ENCODE assay signal across 33 cellular contexts in genomic region chr20:59708326-59708725, GRCh38.
"Had no signal": no experiment of that assay in that cellular context is flagged by ENCODE, and none has a peak within 500 bp of the region (broad histone marks: within the 10 kb centered on the region; RNA-seq: fewer than 3 reads in every experiment).

No MANE protein-coding gene starts in this region.

- ATAC-seq: activated CD8-positive, alpha-beta T cell treated with anti-CD3 and anti-CD28 coated beads for 36 hours; activated T-cell treated with anti-CD3 and anti-CD28 coated beads, Interleukin-2, amount 50 U/mL, for 72 hours; activated T-helper 17 cell treated with anti-CD3 and anti-CD28 coated beads, Interleukin-2, amount 50 U/mL, for 72 hours; body of pancreas had no signal

- H2AFZ ChIP-seq: PC-9 had no signal

- H3K36me3 ChIP-seq: ascending aorta, breast epithelium, MG63, SJCRH30 had no signal

- H3K36me3 Mint-ChIP-seq: activated naive CD8-positive, alpha-beta T cell treated with anti-CD3 and anti-CD28 coated beads for 36 hours had no signal

- H3K4me3 Mint-ChIP-seq: activated CD4-positive, alpha-beta T cell treated with anti-CD3 and anti-CD28 coated beads, Interleukin-2, amount 10 ng/mL, durations not matched to agents 24 days and 14 days; activated CD8-positive, alpha-beta T cell treated with anti-CD3 and anti-CD28 coated beads for 36 hours; activated naive CD8-positive, alpha-beta T cell treated with anti-CD3 and anti-CD28 coated beads for 36 hours; activated T-cell treated with anti-CD3 and anti-CD28 coated beads, Interleukin-2, amount 50 U/mL, for 72 hours; activated T-helper 17 cell treated with anti-CD3 and anti-CD28 coated beads, Interleukin-2, amount 50 U/mL, for 72 hours had no signal

- H3K27ac ChIP-seq: ascending aorta, body of pancreas, breast epithelium, PC-9, SJCRH30, SK-N-MC had no signal

- H3K27me3 ChIP-seq: ascending aorta, body of pancreas, MG63, SJCRH30 had no signal

- H3K4me3 ChIP-seq: ascending aorta, body of pancreas, breast epithelium, MG63, PC-9, SJCRH30, SK-N-MC had no signal

- H3K4me1 Mint-ChIP-seq: activated CD4-positive, alpha-beta T cell treated with anti-CD3 and anti-CD28 coated beads, Interleukin-2, amount 10 ng/mL, durations not matched to agents 24 days and 14 days; activated naive CD8-positive, alpha-beta T cell treated with anti-CD3 and anti-CD28 coated beads for 36 hours; activated T-helper 17 cell treated with anti-CD3 and anti-CD28 coated beads, Interleukin-2, amount 50 U/mL, for 72 hours had no signal

- H3K4me1 ChIP-seq: ascending aorta, breast epithelium, SJCRH30 had no signal

- H3K9me3 ChIP-seq: body of pancreas, MG63 had no signal

- H3K27ac Mint-ChIP-seq: activated CD4-positive, alpha-beta T cell treated with anti-CD3 and anti-CD28 coated beads, Interleukin-2, amount 10 ng/mL, durations not matched to agents 24 days and 14 days; activated CD8-positive, alpha-beta T cell treated with anti-CD3 and anti-CD28 coated beads for 36 hours; activated naive CD8-positive, alpha-beta T cell treated with anti-CD3 and anti-CD28 coated beads for 36 hours; activated T-cell treated with anti-CD3 and anti-CD28 coated beads, Interleukin-2, amount 50 U/mL, for 72 hours; activated T-helper 17 cell treated with anti-CD3 and anti-CD28 coated beads, Interleukin-2, amount 50 U/mL, for 72 hours had no signal

- DNase-seq: activated CD4-positive, alpha-beta T cell treated with anti-CD3 and anti-CD28 coated beads, Interleukin-2, amount 10 ng/mL, durations not matched to agents 24 days and 14 days; activated CD4-positive, alpha-beta T cell treated with anti-CD3 and anti-CD28 coated beads, Interleukin-2, amount 50 U/mL, for 4 hours; activated CD8-positive, alpha-beta T cell treated with anti-CD3 and anti-CD28 coated beads for 36 hours; activated effector memory CD4-positive, alpha-beta T cell treated with anti-CD3 and anti-CD28 coated beads, Interleukin-2, amount 50 U/mL, for 16 hours; activated naive CD4-positive, alpha-beta T cell; activated naive CD4-positive, alpha-beta T cell treated with anti-CD3 and anti-CD28 coated beads, Interleukin-2, amount 50 U/mL, for 16 hours; activated naive CD8-positive, alpha-beta T cell treated with anti-CD3 and anti-CD28 coated beads for 36 hours; activated T-cell treated with anti-CD3 and anti-CD28 coated beads, Interleukin-2, amount 50 U/mL, for 1 hour; activated T-cell treated with anti-CD3 and anti-CD28 coated beads, Interleukin-2, amount 50 U/mL, for 72 hours; amniotic stem cell; body of pancreas; caudate nucleus; cerebellar nuclear complex; Kasumi-1; KG1; MG63; NCI-H1048; NCI-H1105 treated with DMSO at 0.1 percent for 48 hours; NCI-H1436; NCI-H1694; NCI-H1930; NCI-H510A; NCI-H526; NCI-H748 treated with DMSO at 0.1 percent for 48 hours; PC-9; SHP77; SJCRH30; T1000 had no signal

- H3K27me3 Mint-ChIP-seq: activated CD4-positive, alpha-beta T cell treated with anti-CD3 and anti-CD28 coated beads, Interleukin-2, amount 10 ng/mL, durations not matched to agents 24 days and 14 days had no signal

- FAIRE-seq: RCC 7860 had no signal

- H3K4me2 ChIP-seq: PC-9 had no signal

- H3K9me3 Mint-ChIP-seq: activated CD4-positive, alpha-beta T cell treated with anti-CD3 and anti-CD28 coated beads, Interleukin-2, amount 10 ng/mL, durations not matched to agents 24 days and 14 days had no signal
